8 cellular contexts compared by ENCODE assay signal in the genomic region with DNA sequence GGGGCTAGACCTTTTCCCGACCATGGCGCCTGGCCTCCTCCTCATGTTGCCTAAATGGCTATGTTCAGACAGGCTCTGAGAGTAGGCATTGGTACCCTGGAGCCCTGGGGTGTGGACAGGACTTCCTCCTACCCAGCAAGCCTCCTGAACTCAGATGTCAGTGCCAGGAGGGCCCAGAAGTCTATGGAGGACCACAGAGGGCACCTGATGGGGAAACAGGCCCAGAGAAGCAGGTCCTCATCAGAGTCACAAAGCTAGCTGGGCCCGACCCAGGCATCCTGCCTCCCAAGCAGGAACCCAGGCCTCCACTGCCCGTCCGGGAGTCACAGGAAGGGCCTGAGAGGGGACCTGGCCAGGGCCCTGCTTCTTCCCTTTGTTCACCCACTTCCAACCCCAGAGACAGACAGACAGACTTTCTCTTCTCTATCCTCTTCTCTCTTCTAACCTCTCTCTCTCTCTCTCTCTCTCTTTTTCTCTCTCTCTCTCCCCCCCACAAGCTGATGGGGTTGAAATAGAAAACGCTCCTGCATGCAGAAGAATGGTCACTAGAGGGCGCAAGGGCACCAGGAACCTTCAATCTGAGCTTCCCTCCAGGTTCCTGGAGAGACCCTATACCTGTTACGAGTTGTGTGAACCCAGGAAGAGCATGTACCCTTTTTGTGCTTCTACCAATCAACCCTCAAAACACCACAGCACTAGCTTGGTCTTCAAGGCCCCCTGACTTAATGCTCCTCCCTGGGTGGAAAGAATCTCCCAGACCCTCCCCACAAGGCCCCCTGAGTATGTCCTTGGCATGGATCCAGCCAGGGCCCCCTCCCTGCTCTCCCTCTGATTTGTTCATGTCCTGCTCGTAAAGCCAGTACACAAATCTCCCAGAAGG. TPM values are rescaled to one million over a fixed set of nuclear protein-coding genes. Genes with fewer than 3 reads are reported as not detected.
DNase-seq lines count a peak whose midpoint lies in the region; ATAC-seq and TF ChIP-seq lines count a peak whose summit lies in the region.

No MANE protein-coding gene starts in this region.

- no peak overlapping the region for H3K4me3 Mint-ChIP-seq in activated T-helper 17 cell treated with anti-CD3 and anti-CD28 coated beads, Interleukin-2, amount 50 U/mL, for 72 hours

- WGBS in suprapubic skin, result 48% methylated on average over 9 of the region's 9 CpGs

- no peaks in the 10 kb centered on the region for H3K27me3 ChIP-seq in RWPE2 (ENCODE audit: insufficient read depth, poor library complexity, severe bottlenecking)
- no peaks in the 10 kb centered on the region for H3K27me3 ChIP-seq in suprapubic skin

- H3K9me3 Mint-ChIP-seq in activated T-helper 17 cell treated with anti-CD3 and anti-CD28 coated beads, Interleukin-2, amount 50 U/mL, for 72 hours, result no peaks in the 10 kb centered on the region

- peak; percentile 90 for TF ChIP-seq CTCF in RWPE2 (IDR thresholded peaks at IDR 0.05; ENCODE audit: poor library complexity, severe bottlenecking)
- peak; percentile 93 for TF ChIP-seq CTCF in fibroblast of pulmonary artery (IDR thresholded peaks at IDR 0.05; ENCODE audit: low read length, missing control alignments)
- peak; percentile 89 to 91 for TF ChIP-seq CTCF in suprapubic skin (IDR thresholded peaks at IDR 0.05)

- H3K9me3 ChIP-seq in RWPE2 (ENCODE audit: severe bottlenecking) (no peaks in the 10 kb centered on the region), suprapubic skin (no peaks in the 10 kb centered on the region)

- H3K27ac ChIP-seq in RWPE2 (ENCODE audit: poor library complexity, severe bottlenecking) (peak overlapping the region; percentile 79), suprapubic skin (peak overlapping the region; percentile 85)

- H3K4me3 ChIP-seq in RWPE2 (ENCODE audit: severe bottlenecking) (no peak overlapping the region), fibroblast of pulmonary artery (replicated peaks; ENCODE audit: low read depth, low read length) (no peak overlapping the region), suprapubic skin (no peak overlapping the region)

- peaks cover 25% of the 10 kb centered on the region for H3K36me3 Mint-ChIP-seq in activated T-helper 17 cell treated with anti-CD3 and anti-CD28 coated beads, Interleukin-2, amount 50 U/mL, for 72 hours (ENCODE audit: low read depth)

- no peaks in the 10 kb centered on the region for H3K27me3 Mint-ChIP-seq in activated T-helper 17 cell treated with anti-CD3 and anti-CD28 coated beads, Interleukin-2, amount 50 U/mL, for 72 hours

- peak overlapping the region; percentile 64 for H3K27ac Mint-ChIP-seq in activated T-helper 17 cell treated with anti-CD3 and anti-CD28 coated beads, Interleukin-2, amount 50 U/mL, for 72 hours

- no peak for TF ChIP-seq POLR2A in suprapubic skin (IDR thresholded peaks at IDR 0.05)

- H3K36me3 ChIP-seq in RWPE2 (ENCODE audit: low read depth) (no peaks in the 10 kb centered on the region; the same call in 1 of the 2 replicates), suprapubic skin (no peaks in the 10 kb centered on the region)

- ATAC-seq in RWPE2 (ENCODE audit: low read depth) (0 out of 3 replicates have a peak, but pooled peaks have one; percentile 15), GM21737 (IDR thresholded peaks at IDR 0.05; ENCODE audit: unreplicated experiment) (no peak)
- ATAC-seq in activated T-helper 17 cell treated with anti-CD3 and anti-CD28 coated beads, Interleukin-2, amount 50 U/mL, for 72 hours (replicated peaks), result peak; percentile 15

- TF ChIP-seq EP300 in suprapubic skin (IDR thresholded peaks at IDR 0.05), result no peak

- peak; percentile 94 for DNase-seq in DMS53 treated with DMSO at 0.1 percent for 48 hours (lab: John Stamatoyannopoulos, UW; ENCODE audit: unreplicated experiment)
- peak; percentile 77 for DNase-seq in M059J (ENCODE audit: low read depth)
- no peak for DNase-seq in RWPE2 (ENCODE audit: low spot score)
- peak; percentile 91 for DNase-seq in fibroblast of pulmonary artery (ENCODE audit: low read depth)
- peak; percentile 64 for DNase-seq in occipital lobe (lab: John Stamatoyannopoulos, UW)
- DNase-seq in suprapubic skin (ENCODE audit: low spot score in 2 of 2), result no peak

- H3K4me1 ChIP-seq in RWPE2 (ENCODE audit: insufficient read depth, poor library complexity, severe bottlenecking), result peaks cover 12% of the 10 kb centered on the region
- H3K4me1 ChIP-seq in suprapubic skin, result peaks cover 50% of the 10 kb centered on the region

- peaks cover 18% of the 10 kb centered on the region for H3K4me1 Mint-ChIP-seq in activated T-helper 17 cell treated with anti-CD3 and anti-CD28 coated beads, Interleukin-2, amount 50 U/mL, for 72 hours

RNA-seq across cellular contexts. Expression of gene ARAP1, which starts 27.1 kb away (rescaled TPM):
- 17.7 and 44.7 TPM in 2 replicates for total RNA-seq in M059J (2014; rRNA removed; shearing (Covaris generic))
- total RNA-seq in activated T-helper 17 cell treated with anti-CD3 and anti-CD28 coated beads, Interleukin-2, amount 50 U/mL, for 72 hours, result 100 to 1,000 TPM in 1 of 2 donors, 10 to 100 TPM in 1; 98.0 to 216 TPM
- total RNA-seq in occipital lobe (19.3 TPM), suprapubic skin (100 to 1,000 TPM in 1 of 4 donors, 10 to 100 TPM in 3; 53.8 to 126 (median 88.8) TPM)

RNA-seq across cellular contexts. Expression of gene PDE2A, which starts 50.9 kb away (rescaled TPM):
- 1.2 and 4.6 TPM in 2 replicates for total RNA-seq in M059J (2014; rRNA removed; shearing (Covaris generic))
- total RNA-seq in activated T-helper 17 cell treated with anti-CD3 and anti-CD28 coated beads, Interleukin-2, amount 50 U/mL, for 72 hours, result 1 to 10 TPM; 1.7 to 3.6 TPM
- total RNA-seq in occipital lobe (78.3 TPM), suprapubic skin (10 to 100 TPM in 3 of 4 donors, 1 to 10 TPM in 1; 5.4 to 49.9 (median 31.2) TPM)

Comparison
In these comparisons a context has a peak if more than half of its experiments do, and no peak if none do; other contexts are left out.
1. DNase-seq: peak in DMS53 treated with DMSO at 0.1 percent for 48 hours (single experiment), M059J (single experiment), fibroblast of pulmonary artery (single experiment) and occipital lobe (single experiment); none in RWPE2 (single experiment) and suprapubic skin (0 of 2).
2. Peak in every context shown above with its lines, with median percentiles within 50 percentile points of each other: CTCF ChIP-seq.